20 cellular contexts compared by ENCODE assay signal in the genomic region with DNA sequence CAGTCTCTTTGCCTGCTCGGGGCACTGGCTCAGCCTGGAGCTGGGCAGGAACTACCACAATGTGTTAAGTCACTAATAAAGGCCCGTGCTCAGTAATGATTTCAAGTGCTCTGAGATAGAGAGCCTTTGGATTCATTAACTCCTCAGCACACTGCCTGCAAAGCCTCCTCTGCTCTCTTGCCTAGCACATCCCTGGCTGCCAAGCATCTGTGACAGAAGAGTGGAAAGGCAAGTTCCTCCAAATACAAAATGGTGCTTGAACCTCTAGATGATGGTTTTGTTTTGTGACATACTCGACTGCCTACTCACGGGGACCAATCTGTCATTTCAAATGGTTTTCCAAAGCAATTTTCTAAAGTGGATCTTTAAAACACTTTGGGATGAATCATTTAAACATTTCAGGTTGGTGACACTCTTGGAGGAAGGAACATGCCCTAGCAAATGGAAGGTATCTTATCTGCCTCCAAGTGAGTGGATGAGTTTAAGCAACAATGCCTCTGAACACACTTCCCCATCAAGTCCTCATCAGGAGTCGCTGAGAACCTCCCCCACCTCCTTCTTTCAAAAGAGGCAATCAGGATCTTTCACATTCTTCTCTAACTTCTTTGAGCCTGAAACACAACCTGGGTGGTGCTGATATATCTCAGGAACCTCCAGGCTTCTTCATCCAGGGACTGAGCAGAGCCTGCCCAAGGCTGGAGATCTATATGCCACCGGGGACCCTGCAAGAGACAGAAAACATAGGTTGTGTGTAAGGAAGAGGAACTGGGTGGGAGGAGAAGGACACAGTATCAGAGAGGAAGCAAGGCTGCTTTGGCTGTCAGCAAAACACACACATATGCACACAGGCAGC. TPM values are rescaled to one million over a fixed set of nuclear protein-coding genes. Genes with fewer than 3 reads are reported as not detected.
DNase-seq lines count a peak whose midpoint lies in the region; ATAC-seq and TF ChIP-seq lines count a peak whose summit lies in the region.
"Had no signal": no experiment of that assay in that cellular context is flagged by ENCODE, and none has a peak within 500 bp of the region (broad histone marks: within the 10 kb centered on the region; RNA-seq: fewer than 3 reads in every experiment).

No MANE protein-coding gene starts in this region.

- no peaks in the 10 kb centered on the region for H3K36me3 ChIP-seq in Panc1 (ENCODE audit: control insufficient read depth, insufficient read depth, low read length)
- H3K36me3 ChIP-seq: BE2C had no signal

- no peaks in the 10 kb centered on the region for H3K9me3 ChIP-seq in Panc1 (ENCODE audit: control insufficient read depth, insufficient read depth, low read depth, low read length)
- H3K9me3 ChIP-seq: BE2C had no signal

- H3K4me3 ChIP-seq in Panc1 (ENCODE audit: low read depth in 2 of 2, low read length in 2 of 2) = no peak overlapping the region
- H3K4me3 ChIP-seq: GM12878 had no signal

- POLR2A ChIA-PET in Panc1 (lab: Charles Lee) = no interaction called here

- DNase-seq in KBM-7 (peak; percentile 76), Panc1 (ENCODE audit: low read depth, low spot score) (no peak), GM03348 (ENCODE audit: low spot score) (no peak), SW 1271 (lab: John Stamatoyannopoulos, UW) (no peak)
- DNase-seq in stimulated activated naive B cell treated with anti-CD40 and anti-IgM and Interleukin-4, amounts not matched to agents 10 μg/mL and 1 μg/mL and 100 μg/mL, for 72 hours = no peak
- DNase-seq: activated CD4-positive, alpha-beta T cell treated with anti-CD3 and anti-CD28 coated beads, Interleukin-2, amount 50 U/mL, for 4 hours; BE2C; DND-41; NCI-H2081 treated with DMSO at 0.1 percent for 48 hours; stimulated activated CD4-positive, alpha-beta T cell treated with anti-CD3 and anti-CD28 coated beads, Interleukin-15, amount 100 ng/mL, for 24 hours had no signal

- no peaks in the 10 kb centered on the region for H3K27me3 Mint-ChIP-seq in stimulated activated naive B cell treated with anti-CD40 and anti-IgM and Interleukin-4, amounts not matched to agents 10 μg/mL and 1 μg/mL and 100 μg/mL, for 72 hours
- H3K27me3 Mint-ChIP-seq: activated T-helper 17 cell treated with anti-CD3 and anti-CD28 coated beads, Interleukin-2, amount 50 U/mL, for 72 hours had no signal

- peak; percentile 32; the same call in 1 of the 2 replicates for ATAC-seq in Panc1
- peak; percentile 25 to 27 for ATAC-seq in stimulated activated naive B cell treated with anti-CD40 and anti-IgM and Interleukin-4, amounts not matched to agents 10 μg/mL and 1 μg/mL and 100 μg/mL, for 72 hours (replicated peaks)
- ATAC-seq in HG03095 (IDR thresholded peaks at IDR 0.05; ENCODE audit: unreplicated experiment) = no peak
- ATAC-seq in HG02970 (IDR thresholded peaks at IDR 0.05; ENCODE audit: low FRiP score, unreplicated experiment) = no peak
- ATAC-seq: activated T-helper 17 cell treated with anti-CD3 and anti-CD28 coated beads, Interleukin-2, amount 50 U/mL, for 72 hours; GM12878 had no signal

- H3K4me1 ChIP-seq in Panc1 (ENCODE audit: control insufficient read depth, insufficient read depth, low read length) = peaks cover 16% of the 10 kb centered on the region

- no peak overlapping the region for H3K27ac Mint-ChIP-seq in stimulated activated naive B cell treated with anti-CD40 and anti-IgM and Interleukin-4, amounts not matched to agents 10 μg/mL and 1 μg/mL and 100 μg/mL, for 72 hours
- H3K27ac Mint-ChIP-seq: activated T-helper 17 cell treated with anti-CD3 and anti-CD28 coated beads, Interleukin-2, amount 50 U/mL, for 72 hours; memory B cell; T-helper 1 cell treated with Interleukin-12 subunit alpha and Interleukin-12 subunit beta and Interleukin-4 antibody, amounts not matched to agents 30 μg/mL and 1 μg/mL, for 36 hours had no signal

- CTCF ChIA-PET in Panc1 (lab: Charles Lee) = no interaction called here

- peaks cover 4 to 10% of the 10 kb centered on the region in 2 donors for H3K4me1 Mint-ChIP-seq in stimulated activated naive B cell treated with anti-CD40 and anti-IgM and Interleukin-4, amounts not matched to agents 10 μg/mL and 1 μg/mL and 100 μg/mL, for 72 hours
- H3K4me1 Mint-ChIP-seq: activated T-helper 17 cell treated with anti-CD3 and anti-CD28 coated beads, Interleukin-2, amount 50 U/mL, for 72 hours had no signal

- no peaks in the 10 kb centered on the region for H3K36me3 Mint-ChIP-seq in stimulated activated naive B cell treated with anti-CD40 and anti-IgM and Interleukin-4, amounts not matched to agents 10 μg/mL and 1 μg/mL and 100 μg/mL, for 72 hours
- H3K36me3 Mint-ChIP-seq: memory B cell had no signal

- no peak for TF ChIP-seq CTCF in Panc1 (IDR thresholded peaks at IDR 0.05)

- intact Hi-C loops in Panc1 (cut with micrococcal nuclease; ENCODE audit: unreplicated experiment) = no loop called here

- no peak overlapping the region for H3K4me3 Mint-ChIP-seq in stimulated activated naive B cell treated with anti-CD40 and anti-IgM and Interleukin-4, amounts not matched to agents 10 μg/mL and 1 μg/mL and 100 μg/mL, for 72 hours
- H3K4me3 Mint-ChIP-seq: activated T-helper 17 cell treated with anti-CD3 and anti-CD28 coated beads, Interleukin-2, amount 50 U/mL, for 72 hours; memory B cell; T-helper 1 cell treated with Interleukin-12 subunit alpha and Interleukin-12 subunit beta and Interleukin-4 antibody, amounts not matched to agents 30 μg/mL and 1 μg/mL, for 36 hours had no signal

- no TSS peak for BruUV-seq in Panc1 (replicated peaks; lab: Mats Ljungman, UMichigan)

- H3K27ac ChIP-seq in Panc1 (ENCODE audit: low read length) (no peak overlapping the region), layer of hippocampus (ENCODE audit: low read depth, low read length) (peak overlapping the region; percentile 30)
- H3K27ac ChIP-seq: KMS-11 had no signal

- in situ Hi-C loops in KBM-7 (cut with MboI; ENCODE audit: low pct_unique_long_range_greater_than_20kb, low sequenced_read_pairs) (no loop called here), Panc1 (cut with HindIII; ENCODE audit: low pct_unique_long_range_greater_than_20kb, low sequenced_read_pairs) (no loop called here)

- peaks cover 5% of the 10 kb centered on the region; the same call in 1 of the 2 replicates for H3K27me3 ChIP-seq in Panc1 (ENCODE audit: control insufficient read depth, insufficient read depth, low read length)
- H3K27me3 ChIP-seq in layer of hippocampus (ENCODE audit: control insufficient read depth, insufficient read depth, low read length) = no peaks in the 10 kb centered on the region
- H3K27me3 ChIP-seq: BE2C had no signal

- H3K9me3 Mint-ChIP-seq in stimulated activated naive B cell treated with anti-CD40 and anti-IgM and Interleukin-4, amounts not matched to agents 10 μg/mL and 1 μg/mL and 100 μg/mL, for 72 hours = no peaks in the 10 kb centered on the region
- H3K9me3 Mint-ChIP-seq: activated T-helper 17 cell treated with anti-CD3 and anti-CD28 coated beads, Interleukin-2, amount 50 U/mL, for 72 hours; memory B cell; T-helper 1 cell treated with Interleukin-12 subunit alpha and Interleukin-12 subunit beta and Interleukin-4 antibody, amounts not matched to agents 30 μg/mL and 1 μg/mL, for 36 hours had no signal

RNA-seq across cellular contexts. Expression of a gene that starts 35.8 kb away (rescaled TPM):
- not detected for total RNA-seq in Panc1 (2021; ENCODE audit: unreplicated experiment)
- not detected for polyA plus RNA-seq in Panc1 (2012; ENCODE audit: insufficient read length)
- total RNA-seq: activated T-helper 17 cell treated with anti-CD3 and anti-CD28 coated beads, Interleukin-2, amount 50 U/mL, for 72 hours; dermis microvascular lymphatic vessel endothelial cell; GM12878; OCI-LY7 had no signal

Comparison
In these comparisons a context has a peak if more than half of its experiments do, and no peak if none do; other contexts are left out.
1. ATAC-seq: peak in Panc1 (single experiment) and stimulated activated naive B cell treated with anti-CD40 and anti-IgM and Interleukin-4, amounts not matched to agents 10 μg/mL and 1 μg/mL and 100 μg/mL, for 72 hours (2 of 2); none in HG03095 (single experiment) and HG02970 (single experiment).